Comparison of ENCODE assay signal across 31 cellular contexts in the genomic region with DNA sequence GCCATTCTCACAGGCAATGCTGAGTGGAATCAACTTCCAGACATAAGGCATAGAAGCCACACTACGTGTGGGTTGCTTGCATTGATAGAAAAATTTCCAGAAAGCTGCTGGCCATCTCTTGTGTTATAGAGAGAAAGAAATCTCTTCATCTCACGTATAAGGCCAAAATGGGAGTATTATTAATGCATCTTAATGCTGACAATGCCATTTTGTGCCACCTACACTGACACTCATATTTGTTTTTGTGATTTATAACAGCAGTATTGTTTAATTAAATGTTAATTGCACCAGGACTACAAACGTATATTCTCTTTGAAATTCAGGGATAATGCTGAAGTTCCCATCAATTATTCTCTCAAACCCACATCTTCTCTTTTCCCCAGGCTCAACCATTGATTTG. TPM values are rescaled to one million over a fixed set of nuclear protein-coding genes. Genes with fewer than 3 reads are reported as not detected.
"Had no signal": no experiment of that assay in that cellular context is flagged by ENCODE, and none has a peak within 500 bp of the region (broad histone marks: within the 10 kb centered on the region; RNA-seq: fewer than 3 reads in every experiment).

No MANE protein-coding gene starts in this region.

- H3K9me3 ChIP-seq: colonic mucosa, esophagus squamous epithelium, gastrocnemius medialis, lower lobe of right lung had no signal

- H3K36me3 ChIP-seq: colonic mucosa, esophagus squamous epithelium, gastrocnemius medialis, heart right ventricle, left lung, lower lobe of right lung had no signal

- H3K27ac ChIP-seq: colonic mucosa, epithelial cell of prostate, esophagus squamous epithelium, gastrocnemius medialis, heart right ventricle, left lung, lower lobe of right lung had no signal

- FAIRE-seq: endometrium, islet of Langerhans, keratinocyte had no signal

- H3K4me3 ChIP-seq: colonic mucosa, esophagus squamous epithelium, gastrocnemius medialis, heart right ventricle, left lung, lower lobe of right lung had no signal

- H3K4me1 ChIP-seq: colonic mucosa, esophagus squamous epithelium, gastrocnemius medialis, heart right ventricle, left lung, lower lobe of right lung had no signal

- ATAC-seq: effector memory CD8-positive, alpha-beta T cell; esophagus mucosa; gastrocnemius medialis; heart right ventricle; left cardiac atrium; left lung; left ventricle myocardium superior; lower lobe of right lung; naive thymus-derived CD4-positive, alpha-beta T cell had no signal

- DNase-seq: colonic mucosa; cortex of kidney; effector CD8-positive, alpha-beta T cell; effector memory CD8-positive, alpha-beta T cell; endodermal cell; erythroblast; esophagus squamous epithelium; foreskin fibroblast; foreskin melanocyte; gastrocnemius medialis; glutamatergic neuron; head of caudate nucleus; heart right ventricle; hippocampal formation; left cardiac atrium; left lung; left ventricle myocardium superior; lower lobe of right lung; mesenchymal stem cell; midbrain; naive thymus-derived CD4-positive, alpha-beta T cell had no signal

- H3K27me3 ChIP-seq: colonic mucosa, gastrocnemius medialis had no signal

RNA-seq across cellular contexts. Expression of a gene that starts 56.1 kb away (rescaled TPM):
- total RNA-seq: dermis microvascular lymphatic vessel endothelial cell; esophagus mucosa; esophagus squamous epithelium; gastrocnemius medialis; heart right ventricle; left ventricle myocardium superior; lower leg skin; lung microvascular endothelial cell; mesenteric fat pad; mucosa of gallbladder; naive thymus-derived CD4-positive, alpha-beta T cell had no signal
- polyA plus RNA-seq: heart right ventricle; keratinocyte; naive thymus-derived CD4-positive, alpha-beta T cell had no signal
